ENCODE assay signal across 8 cellular contexts in the genomic region with DNA sequence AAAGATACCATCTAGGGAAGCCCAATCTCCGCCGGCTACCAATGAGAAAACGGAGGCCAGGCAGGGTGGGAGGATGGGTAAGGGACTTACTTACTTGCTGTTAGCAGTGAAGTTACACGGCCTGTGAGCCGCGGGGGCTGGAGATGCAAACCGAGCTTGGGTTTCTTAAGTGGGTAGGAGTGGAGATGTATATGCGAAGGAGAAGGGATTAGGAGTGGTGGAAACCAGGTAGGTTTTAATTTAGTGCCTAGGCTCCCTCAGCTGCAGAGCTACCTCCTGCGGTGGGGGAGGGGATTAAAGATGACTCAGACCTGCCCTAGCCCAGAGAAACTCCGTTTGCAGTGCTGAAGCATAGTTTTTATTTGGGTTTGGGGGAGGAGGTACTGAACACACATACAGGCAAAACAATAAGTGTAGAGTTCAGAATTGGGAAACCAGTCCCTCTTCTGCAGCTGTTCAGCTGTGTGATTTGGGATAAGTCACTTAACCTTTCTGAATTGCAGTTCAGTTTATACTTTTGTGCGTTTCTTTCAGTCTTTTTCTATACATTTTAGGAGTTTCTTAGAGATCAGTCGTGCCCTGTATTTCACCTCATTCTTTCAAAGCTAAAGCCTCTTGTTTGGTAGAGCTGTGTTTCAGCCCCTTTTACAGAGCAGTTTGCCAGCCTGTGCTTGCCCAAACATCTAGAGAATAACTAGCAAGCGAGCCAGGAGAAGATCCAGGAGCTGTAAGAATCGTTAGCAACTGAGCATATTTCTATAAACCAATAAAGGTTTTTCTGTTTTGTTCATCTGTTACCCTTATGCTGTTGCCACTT. TPM values are rescaled to one million over a fixed set of nuclear protein-coding genes. Genes with fewer than 3 reads are reported as not detected.
DNase-seq lines count a peak whose midpoint lies in the region; ATAC-seq, FAIRE-seq and TF ChIP-seq lines count a peak whose summit lies in the region.

No MANE protein-coding gene starts in this region.

- peaks cover 60% of the 10 kb centered on the region for H3K4me1 Mint-ChIP-seq in activated B cell treated with CpG ODN at 0.5 μM for 24 hours
- peaks cover 58% of the 10 kb centered on the region for H3K4me1 Mint-ChIP-seq in central memory CD8-positive, alpha-beta T cell

- H3K36me3 Mint-ChIP-seq in activated B cell treated with CpG ODN at 0.5 μM for 24 hours (ENCODE audit: low read depth): peaks cover 14% of the 10 kb centered on the region
- peaks cover 15% of the 10 kb centered on the region for H3K36me3 Mint-ChIP-seq in central memory CD8-positive, alpha-beta T cell (ENCODE audit: insufficient read depth)

- peak overlapping the region; percentile 87 for H3K27ac Mint-ChIP-seq in activated B cell treated with CpG ODN at 0.5 μM for 24 hours
- H3K27ac Mint-ChIP-seq in central memory CD8-positive, alpha-beta T cell (ENCODE audit: low read depth): peak overlapping the region; percentile 71

- peak overlapping the region; percentile 16 for H3K4me3 ChIP-seq in KMS-11 (IDR thresholded peaks at IDR 0.05; ENCODE audit: insufficient read depth, low read depth, low read length)
- H3K4me3 ChIP-seq in HepG2 (replicated peaks in 1 of 3; ENCODE audit: insufficient read depth in 1 of 3, low read depth in 2 of 3, low read length in 3 of 3): peak overlapping the region; percentile 49 to 97 (median 75)

- POLR2A ChIA-PET in activated B cell treated with CpG ODN at 0.5 μM for 24 hours (lab: Charles Lee) (interaction anchor here (0.5 to 5.3 kb wide), 24 partner anchors 15 to 774 kb away, joined by 3 to 114 read pairs (median 4); partner anchors contain the start of genes ADSL and ATF4), HepG2 (lab: Yijun Ruan, JAX) (interaction anchor here (0.6 to 1.7 kb wide), 12 partner anchors 16 to 936 kb away, joined by 3 to 35 read pairs (median 4); partner anchors contain the start of genes ADSL and RPL3)

- peak overlapping the region; percentile 76 for H3K27ac ChIP-seq in KMS-11
- H3K27ac ChIP-seq in HepG2 (ENCODE audit: extremely low read length, insufficient read depth, low read length): peak overlapping the region; percentile 83

- H3K9ac ChIP-seq in KMS-11 (peak overlapping the region; percentile 84; the same call in 1 of the 2 replicates), HepG2 (ENCODE audit: insufficient read depth, low read depth, low read length) (peak overlapping the region; percentile 92)

- no peaks in the 10 kb centered on the region for H3K9me3 Mint-ChIP-seq in activated B cell treated with CpG ODN at 0.5 μM for 24 hours
- H3K9me3 Mint-ChIP-seq in central memory CD8-positive, alpha-beta T cell: no peaks in the 10 kb centered on the region

- intact Hi-C loops in activated B cell treated with CpG ODN at 0.5 μM for 24 hours (cut with micrococcal nuclease) (loop anchor here (1.0 to 5.0 kb wide), 5 partner anchors 100 to 645 kb away; partner anchors contain the start of genes ADSL and RPS19BP1), HepG2 (cut with micrococcal nuclease; ENCODE audit: unreplicated experiment) (loop anchor here (2.0 to 5.0 kb wide), 2 partner anchors 20 to 135 kb away; no protein-coding TSS in a partner anchor)

- H3K27me3 Mint-ChIP-seq in activated B cell treated with CpG ODN at 0.5 μM for 24 hours: no peaks in the 10 kb centered on the region
- no peaks in the 10 kb centered on the region for H3K27me3 Mint-ChIP-seq in central memory CD8-positive, alpha-beta T cell

- in situ Hi-C loops in HepG2 (cut with HindIII; ENCODE audit: extremely low pct_ligation_motif_present, low pct_unique_long_range_greater_than_20kb): no loop called here

- no peak for TF ChIP-seq POLR2A in HepG2 (IDR thresholded peaks at IDR 0.05; ENCODE audit: insufficient read depth in 1 of 2, low read depth in 2 of 2, low read length in 2 of 2)

- no peaks in the 10 kb centered on the region for H4K20me1 ChIP-seq in KMS-11 (ENCODE audit: insufficient read depth)
- peaks cover 15% of the 10 kb centered on the region for H4K20me1 ChIP-seq in HepG2 (ENCODE audit: insufficient read depth, low read length)

- no TSS peak for BruUV-seq in HepG2 (replicated peaks; lab: Mats Ljungman, UMichigan)

- H3K36me3 ChIP-seq in KMS-11 (ENCODE audit: insufficient read depth) (no peaks in the 10 kb centered on the region), HepG2 (replicated peaks in 1 of 2; ENCODE audit: control insufficient read depth in 1 of 2, insufficient read depth in 2 of 2, low read length in 2 of 2) (no peaks in the 10 kb centered on the region)

- TF ChIP-seq EP300 in HepG2 (IDR thresholded peaks at IDR 0.05; ENCODE audit: low read depth in 2 of 2, low read length in 2 of 2): peak in 1 of 2 experiments; percentile 49; a peak in 1 of 4 replicates
- no peak for TF ChIP-seq EP300 in HepG2 (CRISPR knock-in tag; IDR thresholded peaks at IDR 0.05; ENCODE audit: borderline replicate concordance)

- H3K79me2 ChIP-seq in KMS-11 (ENCODE audit: insufficient read depth, low read depth): peaks cover 43% of the 10 kb centered on the region
- peaks cover 43% of the 10 kb centered on the region for H3K79me2 ChIP-seq in HepG2 (ENCODE audit: insufficient read depth, low read length)

- no peak for TF ChIP-seq RAD21 in HepG2 (CRISPR knock-in tag; IDR thresholded peaks at IDR 0.05)

- H3K4me1 ChIP-seq in KMS-11 (ENCODE audit: low read depth, poor library complexity, severe bottlenecking) (peaks cover 28% of the 10 kb centered on the region), HepG2 (ENCODE audit: insufficient read depth, low read length) (peaks cover 46% of the 10 kb centered on the region)

- WGBS in HepG2 (ENCODE audit: low lambda C conversion rate): 9% methylated on average over 14 of the region's 14 CpGs

- FAIRE-seq in HepG2 (lab: Jason Lieb, UNC) (peak; percentile 79), D721Med (lab: Jason Lieb, UNC) (no peak)

- H3K9me3 ChIP-seq in HepG2 (ENCODE audit: low read length): no peaks in the 10 kb centered on the region

- ATAC-seq in activated B cell treated with CpG ODN at 0.5 μM for 24 hours (ENCODE audit: low read depth) (peak; percentile 38), HepG2 (peak; percentile 82), GM21737 (IDR thresholded peaks at IDR 0.05; ENCODE audit: unreplicated experiment) (no peak)
- peak; percentile 56 for ATAC-seq in central memory CD8-positive, alpha-beta T cell (replicated peaks; ENCODE audit: extremely low read depth, poor library complexity, severe bottlenecking)

- peak overlapping the region; percentile 60 for H2AFZ ChIP-seq in KMS-11 (ENCODE audit: low read depth)
- H2AFZ ChIP-seq in HepG2 (ENCODE audit: low read length): no peak overlapping the region

- DNase-seq in DMS53 treated with DMSO at 0.1 percent for 48 hours (lab: John Stamatoyannopoulos, UW; ENCODE audit: unreplicated experiment) (peak; percentile 26), activated B cell treated with CpG ODN at 0.5 μM for 24 hours (peak; percentile 24), HepG2 (ENCODE audit: low spot score) (peak; percentile 87), D721Med (ENCODE audit: insufficient read length, low spot score) (no peak)
- DNase-seq in central memory CD8-positive, alpha-beta T cell (ENCODE audit: low spot score in 2 of 2): peak in 1 of 2 donors; percentile 11
- peak; percentile 45 for DNase-seq in stimulated activated CD8-positive, alpha-beta memory T cell treated with anti-CD3 and anti-CD28 coated beads, Interleukin-12 subunit alpha, Interleukin-12 subunit beta, amount 100 ng/mL, for 1 hour (ENCODE audit: low read depth)

- H3K4me2 ChIP-seq in KMS-11 (peak overlapping the region; percentile 67), HepG2 (ENCODE audit: low read depth, low read length) (peak overlapping the region; percentile 85)

- H3K27me3 ChIP-seq in KMS-11 (ENCODE audit: insufficient read depth, low read depth): no peaks in the 10 kb centered on the region
- H3K27me3 ChIP-seq in HepG2 (ENCODE audit: control insufficient read depth in 1 of 2, insufficient read depth in 2 of 2, low read length in 2 of 2): no peaks in the 10 kb centered on the region; a peak in 1 of 5 replicates

- peak overlapping the region; percentile 87 for H3K4me3 Mint-ChIP-seq in activated B cell treated with CpG ODN at 0.5 μM for 24 hours
- H3K4me3 Mint-ChIP-seq in central memory CD8-positive, alpha-beta T cell: peak overlapping the region; percentile 80

- no peak for TF ChIP-seq CTCF in KMS-11 (conservative IDR thresholded peaks at IDR 0.05; ENCODE audit: low read depth, low read length)
- TF ChIP-seq CTCF in activated B cell treated with CpG ODN at 0.5 μM for 24 hours (IDR thresholded peaks at IDR 0.05): no peak
- no peak for TF ChIP-seq CTCF in HepG2 (CRISPR knock-in tag; IDR thresholded peaks at IDR 0.05)
- TF ChIP-seq CTCF in D721Med (IDR thresholded peaks at IDR 0.05; ENCODE audit: insufficient read depth, missing control alignments): no peak

- CTCF ChIA-PET in activated B cell treated with CpG ODN at 0.5 μM for 24 hours (lab: Charles Lee): no interaction called here
- CTCF ChIA-PET in HepG2 (lab: Yijun Ruan, JAX; ENCODE audit: low intra/inter-chr PET ratio, low total read pairs): no interaction called here

TF ChIP-seq in HepG2, 621 proteins besides CTCF, POLR2A, EP300 and RAD21 (continues in another document):
- no peak for TF ChIP-seq ZKSCAN1 (IDR thresholded peaks at IDR 0.05; ENCODE audit: low read length)

RNA-seq across cellular contexts. Expression of gene TNRC6B, which starts 0.6 kb away (rescaled TPM):
- total RNA-seq in activated B cell treated with CpG ODN at 0.5 μM for 24 hours: 84.6 and 95.2 TPM in 2 replicates
- total RNA-seq in HepG2 (2016; rRNA removed; fragmentation: Illumina TruSeq; extraction: Trizol): 13.2 and 17.2 TPM in 2 replicates
- 9.8 and 11.9 TPM in 2 replicates for total RNA-seq in HepG2 (2016; cell fraction: cytosol; rRNA removed; fragmentation: Illumina TruSeq; extraction: Trizol; ENCODE audit: low read depth)
- total RNA-seq in HepG2 (2016; cell fraction: insoluble cytoplasmic fraction; rRNA removed; fragmentation: Illumina TruSeq; extraction: Trizol): 13.4 and 14.9 TPM in 2 replicates
- 3.7 and 4.3 TPM in 2 replicates for total RNA-seq in HepG2 (2016; cell fraction: membrane; rRNA removed; fragmentation: Illumina TruSeq; extraction: Trizol)
- 17.3 and 19.4 TPM in 2 replicates for total RNA-seq in HepG2 (2016; cell fraction: nucleus; rRNA removed; fragmentation: Illumina TruSeq; extraction: Trizol)
- polyA plus RNA-seq in HepG2 (2011; rRNA removed): 6.8 and 8.9 TPM in 2 replicates
- polyA plus RNA-seq in HepG2 (2011; cell fraction: cytosol; rRNA removed): 4.5 and 5.0 TPM in 2 replicates
- polyA plus RNA-seq in HepG2 (2011; cell fraction: nucleus; rRNA removed): 13.3 and 14.7 TPM in 2 replicates
- polyA plus RNA-seq in HepG2 (2012): 3.3 and 5.0 TPM in 2 replicates
- polyA plus RNA-seq in HepG2 (2016; cell fraction: cytosol; fragmentation: Illumina TruSeq; extraction: Trizol; ENCODE audit: low read depth): 0.23 and 0.31 TPM in 2 replicates
- polyA plus RNA-seq in HepG2 (2016; cell fraction: insoluble cytoplasmic fraction; fragmentation: Illumina TruSeq; extraction: Trizol; ENCODE audit: low read depth): 4.7 and 5.5 TPM in 2 replicates
- 0.50 and 0.70 TPM in 2 replicates for polyA plus RNA-seq in HepG2 (2016; cell fraction: membrane; fragmentation: Illumina TruSeq; extraction: Trizol; ENCODE audit: low read depth)
- 6.7 and 7.1 TPM in 2 replicates for polyA plus RNA-seq in HepG2 (2016; cell fraction: nucleus; fragmentation: Illumina TruSeq; extraction: Trizol; ENCODE audit: insufficient read depth, low read depth)
- polyA minus RNA-seq in HepG2 (2011; rRNA and poly(A)+ RNA removed; ENCODE audit: low replicate concordance): 23.8 and 31.4 TPM in 2 replicates
- 11.6 and 14.5 TPM in 2 replicates for polyA minus RNA-seq in HepG2 (2011; cell fraction: cytosol; rRNA and poly(A)+ RNA removed)
- 53.3 and 57.9 TPM in 2 replicates for polyA minus RNA-seq in HepG2 (2011; cell fraction: nucleus; rRNA and poly(A)+ RNA removed)
